In genomic region chr5:170745481-170746061, GRCh38 we compare ENCODE assay signal across 10 cellular contexts. TPM values are rescaled to one million over a fixed set of nuclear protein-coding genes. Genes with fewer than 3 reads are reported as not detected.
A peak's percentile ranks its signal among the peaks of the same experiment; 100 is the strongest.
DNase-seq lines count a peak whose midpoint lies in the region; ATAC-seq and TF ChIP-seq lines count a peak whose summit lies in the region.
"Had no signal": no experiment of that assay in that cellular context is flagged by ENCODE, and none has a peak within 500 bp of the region (broad histone marks: within the 10 kb centered on the region; RNA-seq: fewer than 3 reads in every experiment).

No MANE protein-coding gene starts in this region.

- no TSS peak for BruUV-seq in MCF 10A (replicated peaks; lab: Mats Ljungman, UMichigan)

- CTCF ChIA-PET in MCF 10A (lab: Yijun Ruan, JAX): interaction anchor here (0.6 to 16.7 kb wide), 43 partner anchors 10 to 597 kb away, joined by 3 to 992 read pairs (median 5); partner anchors contain the start of gene GABRP

- H3K27ac ChIP-seq in HUES64 (ENCODE audit: low read depth, low read length): peak overlapping the region; percentile 71
- H3K27ac ChIP-seq: VCaP had no signal

- H3K4me2 ChIP-seq in skeletal muscle satellite cell (ENCODE audit: low read length): peak overlapping the region; percentile 13

- H3K4me3 Mint-ChIP-seq in MCF 10A (ENCODE audit: unreplicated experiment): peak overlapping the region; percentile 25

- peaks cover 18% of the 10 kb centered on the region for H3K4me1 Mint-ChIP-seq in MCF 10A (ENCODE audit: insufficient read depth, unreplicated experiment)

- ATAC-seq in HG03521 (IDR thresholded peaks at IDR 0.05; ENCODE audit: unreplicated experiment) (no peak), GM18870 (IDR thresholded peaks at IDR 0.05; ENCODE audit: unreplicated experiment) (no peak)

- 41% methylated on average over 11 of the region's 11 CpGs for WGBS in HUES64

- H3K27me3 ChIP-seq in HUES64 (ENCODE audit: insufficient read depth, low read length): peaks cover 6% of the 10 kb centered on the region; the same call in 1 of the 2 replicates
- H3K27me3 ChIP-seq in skeletal muscle satellite cell (ENCODE audit: control insufficient read depth, insufficient read depth, low read length): peaks cover 28% of the 10 kb centered on the region

- POLR2A ChIA-PET in MCF 10A (lab: Yijun Ruan, JAX): interaction anchor here (0.9 to 6.1 kb wide), 3 partner anchors 10 to 46 kb away, joined by 3 to 49 read pairs (median 17); no protein-coding TSS in a partner anchor

- intact Hi-C loops in MCF 10A (cut with micrococcal nuclease): loop anchor here (1.0 to 10.0 kb wide), 2 partner anchors 172 to 409 kb away; no protein-coding TSS in a partner anchor

- H3K9me3 Mint-ChIP-seq in MCF 10A (ENCODE audit: unreplicated experiment): no peaks in the 10 kb centered on the region

- no peak overlapping the region for H3K4me3 ChIP-seq in HUES64 (ENCODE audit: low read length)
- no peak overlapping the region for H3K4me3 ChIP-seq in skeletal muscle satellite cell (ENCODE audit: low read length)

- peak overlapping the region; percentile 48 for H3K9ac ChIP-seq in HUES64 (ENCODE audit: low read depth, low read length)
- H3K9ac ChIP-seq in skeletal muscle satellite cell (ENCODE audit: low read depth, low read length): no peak overlapping the region

- no peak for TF ChIP-seq CTCF in MCF 10A (IDR thresholded peaks at IDR 0.05; ENCODE audit: unreplicated experiment)

- H3K27me3 Mint-ChIP-seq in MCF 10A (ENCODE audit: insufficient read depth, unreplicated experiment): no peaks in the 10 kb centered on the region

- H3K27ac Mint-ChIP-seq in MCF 10A (ENCODE audit: low read depth, unreplicated experiment): no peak overlapping the region

- H3K36me3 ChIP-seq in HUES64 (ENCODE audit: insufficient read depth, low read length): no peaks in the 10 kb centered on the region
- no peaks in the 10 kb centered on the region for H3K36me3 ChIP-seq in skeletal muscle satellite cell (ENCODE audit: insufficient read depth, low read length)

- H3K9me3 ChIP-seq in HUES64 (ENCODE audit: insufficient read depth, low read depth, low read length) (no peaks in the 10 kb centered on the region), skeletal muscle satellite cell (replicated peaks; ENCODE audit: low read length) (no peaks in the 10 kb centered on the region)

- H3K4me1 ChIP-seq in HUES64 (ENCODE audit: insufficient read depth, low read length) (peaks cover 13% of the 10 kb centered on the region), skeletal muscle satellite cell (ENCODE audit: control insufficient read depth, insufficient read depth, low read length) (peaks cover 13% of the 10 kb centered on the region)

- DNase-seq in MCF 10A (ENCODE audit: unreplicated experiment) (peak; percentile 65), iPS-NIHi11 (ENCODE audit: low spot score) (peak; percentile 56)
- no peak for DNase-seq in stimulated activated CD4-positive, alpha-beta T cell treated with anti-CD3 and anti-CD28 coated beads, Interleukin-4, amount 100 ng/mL, for 24 hours
- DNase-seq in stimulated activated CD4-positive, alpha-beta T cell treated with anti-CD3 and anti-CD28 coated beads, Interleukin-2, amount 100 ng/mL, for 48 hours: no peak
- DNase-seq: NCI-H1417 treated with DMSO at 0.1 percent for 48 hours had no signal

- H3K36me3 Mint-ChIP-seq in MCF 10A (ENCODE audit: insufficient read depth, unreplicated experiment): no peaks in the 10 kb centered on the region

RNA-seq across cellular contexts. Expression of gene GABRP, which starts 38.0 kb away (rescaled TPM):
- 2.8 TPM for polyA plus RNA-seq in HUES64 (2013, experiment 1 of 2)
- polyA plus RNA-seq in HUES64 (2013, experiment 2 of 2): 2.9 TPM
- total RNA-seq in MCF 10A (2022): not detected in 2 replicates
- under 0.01 TPM in 2 replicates for total RNA-seq in skeletal muscle satellite cell (2012; rRNA removed)

Comparison
In these comparisons a context has a peak if more than half of its experiments do, and no peak if none do; other contexts are left out.
1. DNase-seq: peak in MCF 10A (single experiment) and iPS-NIHi11 (single experiment); none in stimulated activated CD4-positive, alpha-beta T cell treated with anti-CD3 and anti-CD28 coated beads, Interleukin-4, amount 100 ng/mL, for 24 hours (single experiment) and stimulated activated CD4-positive, alpha-beta T cell treated with anti-CD3 and anti-CD28 coated beads, Interleukin-2, amount 100 ng/mL, for 48 hours (0 of 2).